ENCODE assay signal across 1 cellular context in the genomic region with DNA sequence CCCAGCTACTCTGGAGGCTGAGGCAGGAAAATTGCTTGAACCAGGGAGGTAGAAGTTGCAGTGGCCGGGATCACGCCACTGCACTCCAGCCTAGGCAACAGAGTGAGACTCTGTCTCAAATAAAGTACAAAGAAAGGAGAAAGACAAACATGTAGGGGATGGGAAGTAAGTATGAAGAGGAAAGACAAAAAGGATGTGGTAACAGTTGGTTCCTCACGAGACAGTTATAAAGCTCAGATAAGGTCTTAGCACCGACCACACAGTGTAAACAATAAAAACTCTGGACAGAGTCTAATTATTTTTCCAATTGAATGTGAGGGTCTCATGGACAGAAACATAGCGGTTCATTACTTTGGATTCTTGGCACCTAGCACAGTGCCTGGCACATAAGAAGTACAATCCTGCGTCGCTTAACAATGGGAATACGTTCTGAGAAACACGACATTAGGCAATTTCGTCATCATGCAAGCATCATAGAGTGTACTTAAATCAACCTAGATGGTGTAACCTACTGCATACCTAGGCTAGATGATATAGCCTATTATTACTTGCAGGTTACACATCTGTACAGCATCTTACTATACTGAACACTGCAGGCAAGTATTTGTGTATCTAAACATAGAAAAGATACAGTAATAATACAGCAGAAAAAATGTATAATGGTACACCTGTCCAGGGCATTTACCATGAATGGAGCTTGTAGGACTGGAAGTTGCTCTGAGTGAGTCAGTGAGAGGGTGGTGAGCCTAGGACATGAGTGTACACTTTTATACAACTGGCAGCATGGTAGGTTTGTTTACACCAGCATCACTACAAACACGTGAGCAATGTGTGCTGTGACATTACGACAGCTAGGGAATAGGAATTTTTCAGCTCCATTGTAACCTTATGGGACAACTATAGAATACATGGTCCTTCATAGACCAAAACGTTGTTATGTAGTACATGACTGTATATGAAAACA.
TF ChIP-seq lines count a peak whose summit lies in the region.

No MANE protein-coding gene starts in this region.

TF ChIP-seq in GM12878, 131 proteins besides CTCF, POLR2A, EP300 and RAD21 (continued from another document):
- TF ChIP-seq, protein P1, sequence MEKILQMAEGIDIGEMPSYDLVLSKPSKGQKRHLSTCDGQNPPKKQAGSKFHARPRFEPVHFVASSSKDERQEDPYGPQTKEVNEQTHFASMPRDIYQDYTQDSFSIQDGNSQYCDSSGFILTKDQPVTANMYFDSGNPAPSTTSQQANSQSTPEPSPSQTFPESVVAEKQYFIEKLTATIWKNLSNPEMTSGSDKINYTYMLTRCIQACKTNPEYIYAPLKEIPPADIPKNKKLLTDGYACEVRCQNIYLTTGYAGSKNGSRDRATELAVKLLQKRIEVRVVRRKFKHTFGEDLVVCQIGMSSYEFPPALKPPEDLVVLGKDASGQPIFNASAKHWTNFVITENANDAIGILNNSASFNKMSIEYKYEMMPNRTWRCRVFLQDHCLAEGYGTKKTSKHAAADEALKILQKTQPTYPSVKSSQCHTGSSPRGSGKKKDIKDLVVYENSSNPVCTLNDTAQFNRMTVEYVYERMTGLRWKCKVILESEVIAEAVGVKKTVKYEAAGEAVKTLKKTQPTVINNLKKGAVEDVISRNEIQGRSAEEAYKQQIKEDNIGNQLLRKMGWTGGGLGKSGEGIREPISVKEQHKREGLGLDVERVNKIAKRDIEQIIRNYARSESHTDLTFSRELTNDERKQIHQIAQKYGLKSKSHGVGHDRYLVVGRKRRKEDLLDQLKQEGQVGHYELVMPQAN (conservative IDR thresholded peaks at IDR 0.05) = no peak
- TF ChIP-seq BHLHE40 (IDR thresholded peaks at IDR 0.05; ENCODE audit: borderline replicate concordance in 1 of 2, low read depth in 2 of 2, low read length in 1 of 2) = peak in 1 of 2 experiments; percentile 24; a peak in 1 of 4 replicates
- TF ChIP-seq CHD4 (IDR thresholded peaks at IDR 0.05) = no peak
- no peak for TF ChIP-seq NBN (IDR thresholded peaks at IDR 0.05)
- no peak for TF ChIP-seq TCF12 (IDR thresholded peaks at IDR 0.05; ENCODE audit: low read depth, low read length)
- TF ChIP-seq CREM (IDR thresholded peaks at IDR 0.05; ENCODE audit: low read depth) = peak; percentile 43; the same call in 1 of the 2 replicates
- TF ChIP-seq STAT3 (IDR thresholded peaks at IDR 0.05; ENCODE audit: low read depth, low read length) = no peak
- no peak for TF ChIP-seq ZBED1 (IDR thresholded peaks at IDR 0.05; ENCODE audit: borderline replicate concordance)
- TF ChIP-seq, protein P2, sequence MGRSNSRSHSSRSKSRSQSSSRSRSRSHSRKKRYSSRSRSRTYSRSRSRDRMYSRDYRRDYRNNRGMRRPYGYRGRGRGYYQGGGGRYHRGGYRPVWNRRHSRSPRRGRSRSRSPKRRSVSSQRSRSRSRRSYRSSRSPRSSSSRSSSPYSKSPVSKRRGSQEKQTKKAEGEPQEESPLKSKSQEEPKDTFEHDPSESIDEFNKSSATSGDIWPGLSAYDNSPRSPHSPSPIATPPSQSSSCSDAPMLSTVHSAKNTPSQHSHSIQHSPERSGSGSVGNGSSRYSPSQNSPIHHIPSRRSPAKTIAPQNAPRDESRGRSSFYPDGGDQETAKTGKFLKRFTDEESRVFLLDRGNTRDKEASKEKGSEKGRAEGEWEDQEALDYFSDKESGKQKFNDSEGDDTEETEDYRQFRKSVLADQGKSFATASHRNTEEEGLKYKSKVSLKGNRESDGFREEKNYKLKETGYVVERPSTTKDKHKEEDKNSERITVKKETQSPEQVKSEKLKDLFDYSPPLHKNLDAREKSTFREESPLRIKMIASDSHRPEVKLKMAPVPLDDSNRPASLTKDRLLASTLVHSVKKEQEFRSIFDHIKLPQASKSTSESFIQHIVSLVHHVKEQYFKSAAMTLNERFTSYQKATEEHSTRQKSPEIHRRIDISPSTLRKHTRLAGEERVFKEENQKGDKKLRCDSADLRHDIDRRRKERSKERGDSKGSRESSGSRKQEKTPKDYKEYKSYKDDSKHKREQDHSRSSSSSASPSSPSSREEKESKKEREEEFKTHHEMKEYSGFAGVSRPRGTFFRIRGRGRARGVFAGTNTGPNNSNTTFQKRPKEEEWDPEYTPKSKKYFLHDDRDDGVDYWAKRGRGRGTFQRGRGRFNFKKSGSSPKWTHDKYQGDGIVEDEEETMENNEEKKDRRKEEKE (IDR thresholded peaks at IDR 0.05) = no peak
- TF ChIP-seq ZNF384 (IDR thresholded peaks at IDR 0.05; ENCODE audit: borderline replicate concordance, low read depth, low read length) = no peak
- TF ChIP-seq RUNX3 (IDR thresholded peaks at IDR 0.05; ENCODE audit: low read length) = peak; percentile 38; the same call in 1 of the 2 replicates
- TF ChIP-seq STAT1 (conservative IDR thresholded peaks at IDR 0.05) = no peak
- no peak for TF ChIP-seq MTA3 (IDR thresholded peaks at IDR 0.05; ENCODE audit: borderline replicate concordance, low read length)
- TF ChIP-seq LARP7 (IDR thresholded peaks at IDR 0.05) = no peak
- no peak for TF ChIP-seq ATF3 (IDR thresholded peaks at IDR 0.05; ENCODE audit: borderline replicate concordance, extremely low read depth, low read depth, low read length)
